Comparison of ENCODE assay signal across 20 cellular contexts in the genomic region with DNA sequence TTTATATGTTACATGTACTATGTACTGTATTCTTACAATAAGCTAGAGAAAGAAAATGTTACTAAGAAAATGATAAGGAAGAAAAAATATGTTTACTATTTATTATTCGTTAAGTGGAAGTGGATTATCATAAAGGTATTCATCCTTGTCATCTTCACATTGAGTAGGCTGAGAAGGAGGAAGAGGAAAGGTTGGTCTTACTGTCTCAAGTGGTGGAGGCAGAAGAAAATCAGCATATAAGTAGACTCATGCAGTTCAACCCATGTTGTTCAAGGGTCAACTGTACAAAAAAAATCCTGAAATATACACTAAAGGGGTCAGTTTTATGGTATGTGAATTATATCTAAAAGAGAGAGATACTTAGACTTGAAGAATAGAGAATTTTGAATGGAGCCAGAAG.
"Had no signal": no experiment of that assay in that cellular context is flagged by ENCODE, and none has a peak within 500 bp of the region (broad histone marks: within the 10 kb centered on the region; RNA-seq: fewer than 3 reads in every experiment).

No MANE protein-coding gene starts in this region.

- H3K36me3 ChIP-seq: cardiac muscle cell, gastroesophageal sphincter, heart right ventricle, right atrium auricular region, stomach, upper lobe of right lung, WERI-Rb-1 had no signal

- H3K27me3 Mint-ChIP-seq: activated CD4-positive, alpha-beta T cell treated with anti-CD3 and anti-CD28 coated beads for 36 hours; naive thymus-derived CD4-positive, alpha-beta T cell; progenitor cell of endocrine pancreas had no signal

- DNase-seq: activated CD4-positive, alpha-beta T cell treated with anti-CD3 and anti-CD28 coated beads for 36 hours; activated naive CD4-positive, alpha-beta T cell treated with anti-CD3 and anti-CD28 coated beads for 36 hours; erythroblast; heart right ventricle; naive thymus-derived CD4-positive, alpha-beta T cell; occipital lobe; stimulated activated CD4-positive, alpha-beta T cell treated with anti-CD3 and anti-CD28 coated beads, Interleukin-15, amount 100 ng/mL, for 24 hours; stimulated activated CD4-positive, alpha-beta T cell treated with anti-CD3 and anti-CD28 coated beads, Interleukin-4, amount 100 ng/mL, for 1 hour; stomach; T-helper 1 cell; testis; upper lobe of right lung; WERI-Rb-1 had no signal

- ATAC-seq: activated CD4-positive, alpha-beta T cell treated with anti-CD3 and anti-CD28 coated beads for 36 hours; gastroesophageal sphincter; heart right ventricle; naive thymus-derived CD4-positive, alpha-beta T cell; upper lobe of right lung had no signal

- H3K4me3 ChIP-seq: cardiac muscle cell, gastroesophageal sphincter, heart right ventricle, lung, right atrium auricular region, SK-N-MC, stomach, testis, upper lobe of right lung had no signal

- H3K9me3 ChIP-seq: gastroesophageal sphincter, heart right ventricle, right atrium auricular region, stomach, testis, upper lobe of right lung had no signal

- H3K4me3 Mint-ChIP-seq: activated CD4-positive, alpha-beta T cell treated with anti-CD3 and anti-CD28 coated beads for 36 hours; activated naive CD4-positive, alpha-beta T cell treated with anti-CD3 and anti-CD28 coated beads for 36 hours had no signal

- H3K27ac Mint-ChIP-seq: activated CD4-positive, alpha-beta T cell treated with anti-CD3 and anti-CD28 coated beads for 36 hours; activated naive CD4-positive, alpha-beta T cell treated with anti-CD3 and anti-CD28 coated beads for 36 hours; activated T-helper 2 cell treated with anti-CD3 and anti-CD28 coated beads, Interferon-gamma antibody, Interleukin-2, Interleukin-4, amounts not matched to agents 10 μg/mL and 5 μg/mL and 100 μg/mL, durations not matched to agents 14 hours and 24 hours and 36 hours; progenitor cell of endocrine pancreas had no signal

- H3K9me3 Mint-ChIP-seq: activated naive CD4-positive, alpha-beta T cell treated with anti-CD3 and anti-CD28 coated beads for 36 hours; activated T-helper 2 cell treated with anti-CD3 and anti-CD28 coated beads, Interferon-gamma antibody, Interleukin-2, Interleukin-4, amounts not matched to agents 10 μg/mL and 5 μg/mL and 100 μg/mL, durations not matched to agents 14 hours and 24 hours and 36 hours; naive thymus-derived CD4-positive, alpha-beta T cell had no signal

- H3K27ac ChIP-seq: cardiac muscle cell, gastroesophageal sphincter, heart right ventricle, right atrium auricular region, SK-N-MC, stomach, testis, upper lobe of right lung, WERI-Rb-1 had no signal
